In genomic region chr1:115837762-115838421, GRCh38 we compare ENCODE assay signal across 10 cellular contexts. TPM values are rescaled to one million over a fixed set of nuclear protein-coding genes. Genes with fewer than 3 reads are reported as not detected.
DNase-seq lines count a peak whose midpoint lies in the region; ATAC-seq, FAIRE-seq and TF ChIP-seq lines count a peak whose summit lies in the region.
"Had no signal": no experiment of that assay in that cellular context is flagged by ENCODE, and none has a peak within 500 bp of the region (broad histone marks: within the 10 kb centered on the region; RNA-seq: fewer than 3 reads in every experiment).

No MANE protein-coding gene starts in this region.

- H3K9me3 Mint-ChIP-seq in WTC11, result no peaks in the 10 kb centered on the region
- no peaks in the 10 kb centered on the region for H3K9me3 Mint-ChIP-seq in effector memory CD8-positive, alpha-beta T cell

- DNase-seq in NCI-H748 (lab: John Stamatoyannopoulos, UW; ENCODE audit: unreplicated experiment), result peak; percentile 66
- no peak for DNase-seq in NCI-H748 treated with DMSO at 0.1 percent for 48 hours (lab: John Stamatoyannopoulos, UW)
- DNase-seq in WTC11 (ENCODE audit: low spot score), result peak; percentile 56
- DNase-seq in iPS-NIHi7 (ENCODE audit: extremely low spot score), result peak; percentile 41
- DNase-seq in stimulated activated naive CD8-positive, alpha-beta T cell treated with anti-CD3 and anti-CD28 coated beads, Interleukin-15, Interleukin-2, amounts not matched to agents 100 U/mL and 50 U/mL, for 24 hours, result peak; percentile 6
- no peak for DNase-seq in effector memory CD8-positive, alpha-beta T cell
- no peak for DNase-seq in NCI-H1092 (lab: John Stamatoyannopoulos, UW)
- DNase-seq in D721Med (ENCODE audit: insufficient read length, low spot score), result no peak
- DNase-seq: activated CD4-positive, alpha-beta T cell treated with anti-CD3 and anti-CD28 coated beads for 4 hours; effector memory CD4-positive, alpha-beta T cell had no signal

- TF ChIP-seq CTCF in WTC11 (IDR thresholded peaks at IDR 0.05), result no peak
- no peak for TF ChIP-seq CTCF in D721Med (IDR thresholded peaks at IDR 0.05; ENCODE audit: insufficient read depth, missing control alignments)

- H3K27me3 Mint-ChIP-seq in WTC11 (ENCODE audit: low read depth), result peaks cover 33% of the 10 kb centered on the region
- peaks cover 66 to 88% of the 10 kb centered on the region in 2 donors for H3K27me3 Mint-ChIP-seq in effector memory CD8-positive, alpha-beta T cell

- peak; percentile 5; the same call in 1 of the 2 replicates for ATAC-seq in WTC11
- ATAC-seq in stimulated activated naive CD8-positive, alpha-beta T cell treated with anti-CD3 and anti-CD28 coated beads, Interleukin-15, Interleukin-2, amounts not matched to agents 100 U/mL and 50 U/mL, for 24 hours, result no peak
- ATAC-seq in effector memory CD8-positive, alpha-beta T cell (replicated peaks), result no peak

- H3K4me3 Mint-ChIP-seq in WTC11, result peak overlapping the region; percentile 63
- no peak overlapping the region for H3K4me3 Mint-ChIP-seq in effector memory CD8-positive, alpha-beta T cell

- POLR2A ChIA-PET in WTC11 (lab: Charles Lee), result no interaction called here

- CTCF ChIA-PET in WTC11 (lab: Charles Lee), result interaction anchor here (0.8 to 1.8 kb wide), 4 partner anchors 10 to 183 kb away, joined by 3 to 7 read pairs (median 5); no protein-coding TSS in a partner anchor

- H3K4me1 Mint-ChIP-seq in WTC11, result peaks cover 36% of the 10 kb centered on the region
- peaks cover 0 to 2% of the 10 kb centered on the region in 2 donors for H3K4me1 Mint-ChIP-seq in effector memory CD8-positive, alpha-beta T cell (ENCODE audit: low read depth in 2 of 2)

- no peak for FAIRE-seq in D721Med (lab: Jason Lieb, UNC)

- no peaks in the 10 kb centered on the region for H3K36me3 Mint-ChIP-seq in WTC11
- H3K36me3 Mint-ChIP-seq in effector memory CD8-positive, alpha-beta T cell (ENCODE audit: insufficient read depth), result peaks cover 3% of the 10 kb centered on the region

- H3K27ac Mint-ChIP-seq in WTC11, result no peak overlapping the region
- no peak overlapping the region for H3K27ac Mint-ChIP-seq in effector memory CD8-positive, alpha-beta T cell

TF ChIP-seq in WTC11, 78 proteins besides CTCF, POLR2A, EP300 and RAD21 (continues in another document):
- TF ChIP-seq FOXP4 (CRISPR knock-in tag; IDR thresholded peaks at IDR 0.05) (peak; percentile 59), NFATC4 (CRISPR knock-in tag; IDR thresholded peaks at IDR 0.05) (no peak), ZNF232 (CRISPR knock-in tag; IDR thresholded peaks at IDR 0.05) (0 out of 2 replicates have a peak, but pooled peaks have one; percentile 40), ZMAT4 (CRISPR knock-in tag; IDR thresholded peaks at IDR 0.05) (no peak), KAT7 (CRISPR knock-in tag; IDR thresholded peaks at IDR 0.05; ENCODE audit: borderline replicate concordance) (0 out of 2 replicates have a peak, but pooled peaks have one; percentile 61), FOXJ3 (CRISPR knock-in tag; IDR thresholded peaks at IDR 0.05; ENCODE audit: borderline replicate concordance) (no peak), ZBTB21 (CRISPR knock-in tag; IDR thresholded peaks at IDR 0.05; ENCODE audit: borderline replicate concordance) (peak; percentile 14; the same call in 1 of the 2 replicates), FOXK1 (CRISPR knock-in tag; IDR thresholded peaks at IDR 0.05) (0 out of 2 replicates have a peak, but pooled peaks have one; percentile 31), NFYB (CRISPR knock-in tag; conservative IDR thresholded peaks at IDR 0.05; ENCODE audit: low read depth) (no peak), ESRRA (CRISPR knock-in tag; IDR thresholded peaks at IDR 0.05; ENCODE audit: borderline replicate concordance) (no peak), PRDM15 (CRISPR knock-in tag; IDR thresholded peaks at IDR 0.05) (peak; percentile 32; the same call in 1 of the 2 replicates), HMGXB4 (CRISPR knock-in tag; IDR thresholded peaks at IDR 0.05) (peak; percentile 67), FOXP1 (CRISPR knock-in tag; IDR thresholded peaks at IDR 0.05; ENCODE audit: borderline replicate concordance) (peak; percentile 74; the same call in 1 of the 2 replicates), USF1 (CRISPR knock-in tag; IDR thresholded peaks at IDR 0.05) (peak; percentile 10; the same call in 1 of the 2 replicates), ZNF263 (CRISPR knock-in tag; IDR thresholded peaks at IDR 0.05; ENCODE audit: low read depth) (no peak), CREM (CRISPR knock-in tag; IDR thresholded peaks at IDR 0.05) (no peak; the same call in 1 of the 2 replicates), ZBTB43 (CRISPR knock-in tag; IDR thresholded peaks at IDR 0.05) (peak; percentile 72)

RNA-seq across cellular contexts. Expression of gene NHLH2, which starts 3.0 kb away (rescaled TPM):
- 1.8 to 4.3 TPM (median 2.2 TPM) in 3 replicates for total RNA-seq in WTC11 (2021)

Comparison
In these comparisons a context has a peak if more than half of its experiments do, and no peak if none do; other contexts are left out.
1. DNase-seq: peak in NCI-H748 (single experiment), WTC11 (single experiment), iPS-NIHi7 (single experiment) and stimulated activated naive CD8-positive, alpha-beta T cell treated with anti-CD3 and anti-CD28 coated beads, Interleukin-15, Interleukin-2, amounts not matched to agents 100 U/mL and 50 U/mL, for 24 hours (single experiment); none in NCI-H748 treated with DMSO at 0.1 percent for 48 hours (single experiment), effector memory CD8-positive, alpha-beta T cell (0 of 3), NCI-H1092 (single experiment) and D721Med (single experiment).